In the genomic region with DNA sequence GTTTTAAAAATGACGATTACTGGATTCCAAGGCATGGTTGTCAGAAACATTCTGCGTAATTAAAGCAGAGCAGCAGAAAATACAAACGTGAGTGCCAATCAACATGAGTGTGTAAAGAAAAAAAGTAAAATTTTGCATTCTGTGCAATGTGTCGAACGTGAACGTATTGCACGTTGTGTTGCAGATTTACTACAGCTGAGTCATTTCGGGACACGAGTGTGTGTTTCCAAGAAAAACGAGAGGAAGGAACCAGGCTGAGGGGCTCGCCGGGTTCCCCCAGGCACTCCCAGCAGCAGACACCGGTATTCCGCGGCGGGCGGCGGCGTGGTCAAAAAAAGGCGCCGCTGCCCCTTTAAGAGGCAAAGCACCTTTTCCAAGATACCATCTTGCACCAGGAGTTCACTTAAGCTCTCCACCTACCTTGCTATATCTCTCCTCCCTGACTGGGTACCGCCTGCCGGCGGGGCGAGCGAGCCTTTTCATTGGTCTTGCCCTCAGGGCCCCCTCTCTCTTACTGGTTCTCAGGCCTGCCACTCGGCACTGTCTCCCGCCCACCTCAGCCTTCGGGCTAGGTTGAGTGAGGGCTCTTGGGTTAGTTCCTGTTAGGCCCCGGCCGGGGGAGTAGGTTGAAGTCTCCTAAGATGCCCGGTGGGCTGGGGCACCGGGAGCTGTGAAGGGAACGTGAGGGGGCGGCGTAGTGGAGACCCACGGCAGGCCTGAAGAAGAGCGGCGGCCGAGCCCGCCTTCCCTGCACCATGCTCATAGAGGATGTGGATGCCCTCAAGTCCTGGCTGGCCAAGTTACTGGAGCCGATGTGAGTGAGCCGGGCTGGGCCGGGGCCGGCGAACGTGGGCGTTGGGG, we compare ENCODE assay signal across 8 cellular contexts. TPM values are rescaled to one million over a fixed set of nuclear protein-coding genes. Genes with fewer than 3 reads are reported as not detected.
DNase-seq lines count a peak whose midpoint lies in the region; ATAC-seq and TF ChIP-seq lines count a peak whose summit lies in the region.

A gene with protein sequence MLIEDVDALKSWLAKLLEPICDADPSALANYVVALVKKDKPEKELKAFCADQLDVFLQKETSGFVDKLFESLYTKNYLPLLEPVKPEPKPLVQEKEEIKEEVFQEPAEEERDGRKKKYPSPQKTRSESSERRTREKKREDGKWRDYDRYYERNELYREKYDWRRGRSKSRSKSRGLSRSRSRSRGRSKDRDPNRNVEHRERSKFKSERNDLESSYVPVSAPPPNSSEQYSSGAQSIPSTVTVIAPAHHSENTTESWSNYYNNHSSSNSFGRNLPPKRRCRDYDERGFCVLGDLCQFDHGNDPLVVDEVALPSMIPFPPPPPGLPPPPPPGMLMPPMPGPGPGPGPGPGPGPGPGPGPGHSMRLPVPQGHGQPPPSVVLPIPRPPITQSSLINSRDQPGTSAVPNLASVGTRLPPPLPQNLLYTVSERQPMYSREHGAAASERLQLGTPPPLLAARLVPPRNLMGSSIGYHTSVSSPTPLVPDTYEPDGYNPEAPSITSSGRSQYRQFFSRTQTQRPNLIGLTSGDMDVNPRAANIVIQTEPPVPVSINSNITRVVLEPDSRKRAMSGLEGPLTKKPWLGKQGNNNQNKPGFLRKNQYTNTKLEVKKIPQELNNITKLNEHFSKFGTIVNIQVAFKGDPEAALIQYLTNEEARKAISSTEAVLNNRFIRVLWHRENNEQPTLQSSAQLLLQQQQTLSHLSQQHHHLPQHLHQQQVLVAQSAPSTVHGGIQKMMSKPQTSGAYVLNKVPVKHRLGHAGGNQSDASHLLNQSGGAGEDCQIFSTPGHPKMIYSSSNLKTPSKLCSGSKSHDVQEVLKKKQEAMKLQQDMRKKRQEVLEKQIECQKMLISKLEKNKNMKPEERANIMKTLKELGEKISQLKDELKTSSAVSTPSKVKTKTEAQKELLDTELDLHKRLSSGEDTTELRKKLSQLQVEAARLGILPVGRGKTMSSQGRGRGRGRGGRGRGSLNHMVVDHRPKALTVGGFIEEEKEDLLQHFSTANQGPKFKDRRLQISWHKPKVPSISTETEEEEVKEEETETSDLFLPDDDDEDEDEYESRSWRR (plus strand): TSS at position 595 of the 861 bp plus-strand sequence. CDS start 161 bp downstream, at position 756.

- TF ChIP-seq EP300 in SK-N-SH (IDR thresholded peaks at IDR 0.05; ENCODE audit: borderline replicate concordance in 1 of 2, low read depth in 1 of 2, low read length in 1 of 2): no peak

- H3K4me3 ChIP-seq in GM08714 (ENCODE audit: low read length) (peak within 1 kb of the TSS; percentile 86), SK-N-SH (ENCODE audit: low read depth in 2 of 2, low read length in 1 of 2) (peak within 1 kb of the TSS; percentile 74 to 87), osteoblast (ENCODE audit: insufficient read depth, low read length) (peak within 1 kb of the TSS; percentile 99), thoracic aorta (peak within 1 kb of the TSS; percentile 91)

- ATAC-seq in HG02588 (IDR thresholded peaks at IDR 0.05; ENCODE audit: unreplicated experiment) (peak; percentile 100), thoracic aorta (ENCODE audit: insufficient number of reproducible peaks, low FRiP score, low read depth) (peak; percentile 100)

- H4K20me1 ChIP-seq in SK-N-SH (ENCODE audit: insufficient read depth) (peaks cover 23% of the 10 kb centered on the region), osteoblast (ENCODE audit: insufficient read depth, low read length) (peaks cover 14% of the 10 kb centered on the region)

- no peaks in the 10 kb centered on the region for H3K9me2 ChIP-seq in SK-N-SH

- POLR2A ChIA-PET in SK-N-SH (lab: Yijun Ruan, JAX): interaction anchor here (0.8 to 2.0 kb wide), 3 partner anchors 10 to 210 kb away, joined by 3 to 7 read pairs (median 3); partner anchors contain the start of gene LARS1

- no peak within 1 kb of the TSS for H3K27ac Mint-ChIP-seq in glutamatergic neuron (ENCODE audit: unreplicated experiment)

- H3K4me2 ChIP-seq in SK-N-SH: peak within 1 kb of the TSS; percentile 84
- peak within 1 kb of the TSS; percentile 96 for H3K4me2 ChIP-seq in osteoblast (ENCODE audit: insufficient read depth, low read length)

- H2AFZ ChIP-seq in SK-N-SH (ENCODE audit: low read depth) (peak within 1 kb of the TSS; percentile 96), osteoblast (ENCODE audit: low read length) (peak within 1 kb of the TSS; percentile 96)

- H3K36me3 Mint-ChIP-seq in glutamatergic neuron (ENCODE audit: unreplicated experiment): no peaks in the 10 kb centered on the region

- 2% methylated on average over 32 of the region's 48 CpGs for WGBS in SK-N-SH (ENCODE audit: low lambda C conversion rate)

- peak within 1 kb of the TSS; percentile 89 for H3K9ac ChIP-seq in SK-N-SH

- H3K27me3 ChIP-seq in SK-N-SH (ENCODE audit: insufficient read depth) (no peaks in the 10 kb centered on the region), osteoblast (ENCODE audit: insufficient read depth, low read length) (no peaks in the 10 kb centered on the region), thoracic aorta (replicated peaks; ENCODE audit: insufficient read depth) (no peaks in the 10 kb centered on the region)

- peaks cover 2% of the 10 kb centered on the region for H3F3A ChIP-seq in SK-N-SH (replicated peaks; ENCODE audit: insufficient read depth)

- no peak within 1 kb of the TSS for H3K4me3 Mint-ChIP-seq in glutamatergic neuron (ENCODE audit: unreplicated experiment)

- CTCF ChIA-PET in SK-N-SH (lab: Yijun Ruan, JAX): interaction anchor here (0.5 kb wide), 1 partner anchor 757 kb away, joined by 3 read pairs; no protein-coding TSS in a partner anchor

- no peaks in the 10 kb centered on the region for H3K36me3 ChIP-seq in SK-N-SH (replicated peaks in 1 of 2; ENCODE audit: control insufficient read depth in 1 of 2, insufficient read depth in 2 of 2, low read length in 1 of 2)
- H3K36me3 ChIP-seq in osteoblast (ENCODE audit: insufficient read depth, low read length): no peaks in the 10 kb centered on the region
- no peaks in the 10 kb centered on the region for H3K36me3 ChIP-seq in thoracic aorta

- H3K79me2 ChIP-seq in SK-N-SH (ENCODE audit: insufficient read depth) (peaks cover 49% of the 10 kb centered on the region), osteoblast (ENCODE audit: insufficient read depth, low read length) (peaks cover 46% of the 10 kb centered on the region)

- H3K27ac ChIP-seq in SK-N-SH (ENCODE audit: low read depth in 2 of 2, low read length in 1 of 2) (peak within 1 kb of the TSS; percentile 75 to 89), osteoblast (ENCODE audit: low read depth, low read length) (peak within 1 kb of the TSS; percentile 93), thoracic aorta (peak within 1 kb of the TSS; percentile 80 to 90)

- TF ChIP-seq RAD21 in SK-N-SH (IDR thresholded peaks at IDR 0.05; ENCODE audit: low read length): no peak

- no peak for TF ChIP-seq CTCF in SK-N-SH (IDR thresholded peaks at IDR 0.05)
- TF ChIP-seq CTCF in glutamatergic neuron (IDR thresholded peaks at IDR 0.05; ENCODE audit: partially characterized antibody, unreplicated experiment): no peak
- TF ChIP-seq CTCF in osteoblast (IDR thresholded peaks at IDR 0.05; ENCODE audit: extremely low read depth, low read depth, low read length): no peak
- no peak for TF ChIP-seq CTCF in thoracic aorta (IDR thresholded peaks at IDR 0.05)

- H3K27me3 Mint-ChIP-seq in glutamatergic neuron (ENCODE audit: unreplicated experiment): no peaks in the 10 kb centered on the region

- no peaks in the 10 kb centered on the region for H3K9me3 Mint-ChIP-seq in glutamatergic neuron (ENCODE audit: unreplicated experiment)

- H3K9me3 ChIP-seq in SK-N-SH (no peaks in the 10 kb centered on the region), osteoblast (ENCODE audit: low read depth, low read length) (no peaks in the 10 kb centered on the region), thoracic aorta (no peaks in the 10 kb centered on the region)

- DNase-seq in NCI-H1092 (lab: John Stamatoyannopoulos, UW): peak; percentile 94
- DNase-seq in SK-N-SH: peak; percentile 100
- DNase-seq in activated naive CD4-positive, alpha-beta T cell treated with anti-CD3 and anti-CD28 coated beads, Interleukin-2, amount 50 U/mL, for 16 hours: peak; percentile 94
- peak; percentile 96 for DNase-seq in glutamatergic neuron
- DNase-seq in osteoblast (ENCODE audit: insufficient read length, low spot score, missing footprints): peak; percentile 99
- peak; percentile 92 for DNase-seq in thoracic aorta (ENCODE audit: low spot score)

- H3K4me1 ChIP-seq in SK-N-SH (ENCODE audit: control insufficient read depth in 1 of 2, insufficient read depth in 2 of 2, low read depth in 1 of 2, low read length in 1 of 2) (peaks cover 0 to 7% of the 10 kb centered on the region in 2 experiments; a peak in 3 of 4 replicates), osteoblast (ENCODE audit: insufficient read depth, low read length) (peaks cover 20% of the 10 kb centered on the region), thoracic aorta (ENCODE audit: control insufficient read depth in 1 of 2, low read depth in 2 of 2) (peaks cover 27 to 41% of the 10 kb centered on the region in 2 donors)

- H3K4me1 Mint-ChIP-seq in glutamatergic neuron (ENCODE audit: low read depth, unreplicated experiment): no peaks in the 10 kb centered on the region

RNA-seq across cellular contexts. Expression of the gene that starts here (rescaled TPM):
- 6.1 and 8.2 TPM in 2 replicates for polyA plus RNA-seq in SK-N-SH (2012; rRNA removed)
- polyA plus RNA-seq in SK-N-SH (2012; cell fraction: cytosol; rRNA removed): 6.2 and 6.3 TPM in 2 replicates
- 2.2 and 9.2 TPM in 2 replicates for polyA plus RNA-seq in SK-N-SH (2012; cell fraction: nucleus; rRNA removed)
- total RNA-seq in glutamatergic neuron (ENCODE audit: unreplicated experiment) (20.8 TPM), osteoblast (22.1 and 28.0 TPM in 2 replicates), thoracic aorta (10 to 100 TPM; 34.0 to 35.8 TPM)

Comparison
In these comparisons a context has a peak if more than half of its experiments do, and no peak if none do; other contexts are left out.
1. Peak in every context shown above with its lines: DNase-seq, ATAC-seq, H3K4me3 ChIP-seq and H3K27ac ChIP-seq.